10 cellular contexts compared by ENCODE assay signal in the genomic region with DNA sequence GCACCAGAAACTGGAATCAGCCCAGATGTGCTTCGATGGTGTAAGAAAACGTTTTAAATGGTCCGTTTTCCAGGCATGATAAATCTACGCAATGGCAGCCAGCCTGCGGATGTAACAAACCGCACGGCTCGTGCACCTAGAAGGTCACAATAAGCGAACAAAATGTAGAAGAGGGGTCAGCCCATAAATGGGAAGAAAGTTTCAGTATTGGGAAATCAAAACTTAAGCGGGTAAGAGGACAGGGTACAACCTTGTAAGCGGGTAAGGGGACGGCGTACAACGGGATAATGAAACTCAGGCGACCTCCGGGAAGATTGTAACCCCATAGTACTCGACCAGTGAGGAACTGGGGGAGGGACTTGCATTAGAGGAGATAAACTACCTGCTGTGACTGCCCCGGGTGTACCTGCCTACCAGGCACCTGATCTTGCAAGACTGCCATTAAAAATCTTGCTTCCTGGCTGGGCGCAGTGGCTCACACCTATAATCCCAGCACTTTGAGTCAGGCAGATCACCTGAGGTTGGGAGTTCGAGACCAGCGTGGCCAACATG.
DNase-seq lines count a peak whose midpoint lies in the region; ATAC-seq and TF ChIP-seq lines count a peak whose summit lies in the region.
"Had no signal": no experiment of that assay in that cellular context is flagged by ENCODE, and none has a peak within 500 bp of the region (broad histone marks: within the 10 kb centered on the region; RNA-seq: fewer than 3 reads in every experiment).

No MANE protein-coding gene starts in this region.

- H2BK20ac ChIP-seq in IMR-90 (ENCODE audit: low read depth, low read length), result no peak overlapping the region

- H4K20me1 ChIP-seq in IMR-90 (ENCODE audit: insufficient read depth, low read length), result peaks cover 99% of the 10 kb centered on the region

- no peak overlapping the region for H3K4me3 ChIP-seq in IMR-90 (ENCODE audit: insufficient read depth, low read depth, low read length)
- no peak overlapping the region for H3K4me3 ChIP-seq in adrenal gland
- no peak overlapping the region for H3K4me3 ChIP-seq in testis

- POLR2A ChIA-PET in CD4-positive, alpha-beta T cell (lab: Charles Lee), result interaction anchor here (0.5 kb wide), 1 partner anchor 9 kb away, joined by 3 read pairs; no protein-coding TSS in a partner anchor
- POLR2A ChIA-PET in IMR-90 (lab: Charles Lee; ENCODE audit: unreplicated experiment), result interaction anchor here (0.7 kb wide), 1 partner anchor 159 kb away, joined by 5 read pairs; no protein-coding TSS in a partner anchor

- no peaks in the 10 kb centered on the region for H3K27me3 ChIP-seq in CD4-positive, alpha-beta T cell (ENCODE audit: control insufficient read depth, insufficient read depth, low read length)
- H3K27me3 ChIP-seq in IMR-90 (ENCODE audit: control insufficient read depth, insufficient read depth, low read length) (no peaks in the 10 kb centered on the region), adrenal gland (no peaks in the 10 kb centered on the region), testis (no peaks in the 10 kb centered on the region)
- H3K27me3 ChIP-seq: spleen had no signal

- intact Hi-C loops in CD4-positive, alpha-beta T cell (cut with DNase I, micrococcal nuclease), result no loop called here
- intact Hi-C loops in IMR-90 (cut with micrococcal nuclease) (no loop called here), adrenal gland (cut with DNase I) (no loop called here), natural killer cell (cut with micrococcal nuclease) (loop anchor here (2.0 kb wide), 3 partner anchors 15 to 65 kb away; no protein-coding TSS in a partner anchor), testis (cut with DNase I; ENCODE audit: low total_unique reads) (no loop called here)

- H2AK5ac ChIP-seq in IMR-90 (ENCODE audit: low read depth, low read length), result no peak overlapping the region; the same call in 1 of the 2 replicates

- TF ChIP-seq RAD21 in IMR-90 (IDR thresholded peaks at IDR 0.05; ENCODE audit: low read length), result no peak

- CTCF ChIA-PET in CD4-positive, alpha-beta T cell (lab: Charles Lee), result interaction anchor here (1.4 kb wide), 3 partner anchors 15 to 60 kb away, joined by 3 to 5 read pairs (median 3); no protein-coding TSS in a partner anchor
- CTCF ChIA-PET in IMR-90 (lab: Yijun Ruan, JAX), result no interaction called here

- H2BK120ac ChIP-seq in IMR-90 (ENCODE audit: low read depth, low read length), result no peak overlapping the region

- peak overlapping the region; percentile 36 for H3K4me3 Mint-ChIP-seq in CD4-positive, alpha-beta T cell
- H3K4me3 Mint-ChIP-seq in natural killer cell, result peak overlapping the region; percentile 70

- H2AFZ ChIP-seq in IMR-90 (replicated peaks; ENCODE audit: low read length, poor library complexity), result no peak overlapping the region

- TF ChIP-seq POLR2A in IMR-90 (IDR thresholded peaks at IDR 0.05; ENCODE audit: low read depth, low read length) (no peak), adrenal gland (IDR thresholded peaks at IDR 0.05) (no peak), testis (IDR thresholded peaks at IDR 0.05) (no peak)

- no peak overlapping the region for H3K18ac ChIP-seq in IMR-90 (ENCODE audit: low read depth, low read length)

- peaks cover 1% of the 10 kb centered on the region for H3K36me3 ChIP-seq in IMR-90 (ENCODE audit: control insufficient read depth, insufficient read depth, low read length)
- no peaks in the 10 kb centered on the region for H3K36me3 ChIP-seq in adrenal gland (replicated peaks in 1 of 2)
- H3K36me3 ChIP-seq in testis (ENCODE audit: low read depth, missing control alignments), result no peaks in the 10 kb centered on the region

- H4K8ac ChIP-seq in IMR-90 (ENCODE audit: low read depth in 2 of 2, low read length in 2 of 2), result no peak overlapping the region

- H2AK9ac ChIP-seq in IMR-90 (replicated peaks; ENCODE audit: low read depth, low read length, poor library complexity), result no peak overlapping the region

- peak overlapping the region; percentile 68; the same call in 1 of the 2 replicates for H3K14ac ChIP-seq in IMR-90 (replicated peaks; ENCODE audit: low read depth, low read length)

- WGBS in IMR-90 (ENCODE audit: extremely low coverage in 2 of 2, insufficient read length in 1 of 2), 2 experiments, result 90% methylated on average over 11 of the region's 21 CpGs; no CpG with 5 or more reads in 1 of the 2 experiments
- 68 to 73% (median 70%) methylated on average over 18 to 21 of the region's 21 CpGs for WGBS in adrenal gland, 4 donors
- WGBS in testis, 2 donors, result 80 to 83% methylated on average over 21 of the region's 21 CpGs

- in situ Hi-C loops in IMR-90 (cut with MboI; ENCODE audit: low sequenced_read_pairs), result no loop called here

- no peak overlapping the region for H2BK15ac ChIP-seq in IMR-90 (ENCODE audit: low read depth, low read length)

- H3K4me1 Mint-ChIP-seq in CD4-positive, alpha-beta T cell (ENCODE audit: low read depth), result peaks cover 75% of the 10 kb centered on the region
- H3K4me1 Mint-ChIP-seq in natural killer cell, result peaks cover 69 to 78% of the 10 kb centered on the region in 2 donors

- no peak overlapping the region for H3K4me2 ChIP-seq in IMR-90 (ENCODE audit: low read depth, low read length)

- no TSS peak for BruUV-seq in IMR-90 (replicated peaks; lab: Mats Ljungman, UMichigan)

- peak overlapping the region; percentile 75; the same call in 1 of the 2 replicates for H3K23ac ChIP-seq in IMR-90 (ENCODE audit: low read depth, low read length)

- no peak overlapping the region for H3K27ac ChIP-seq in CD4-positive, alpha-beta T cell (ENCODE audit: low read depth, low read length)
- H3K27ac ChIP-seq in IMR-90 (ENCODE audit: insufficient read depth, low read length) (no peak overlapping the region), adrenal gland (peak overlapping the region in 4 of 5 donors; percentile 30 to 81 (median 68)), testis (no peak overlapping the region)

- no peak overlapping the region for H4K91ac ChIP-seq in IMR-90 (ENCODE audit: insufficient read depth, low read depth, low read length)

- H3K79me1 ChIP-seq in IMR-90 (ENCODE audit: low read depth in 1 of 2, low read length in 2 of 2), result peaks cover 7 to 87% of the 10 kb centered on the region in 2 experiments; a peak in 3 of 4 replicates

- no peak overlapping the region for H2BK5ac ChIP-seq in IMR-90 (ENCODE audit: low read depth, low read length, poor library complexity, severe bottlenecking)

- ATAC-seq in CD4-positive, alpha-beta T cell (ENCODE audit: poor library complexity), result no peak
- ATAC-seq in IMR-90 (ENCODE audit: low read depth), result no peak
- ATAC-seq in natural killer cell, result no peak
- ATAC-seq in HG02759 (IDR thresholded peaks at IDR 0.05; ENCODE audit: unreplicated experiment), result no peak
- no peak for ATAC-seq in omental fat pad (ENCODE audit: low FRiP score)

- H3K27me3 Mint-ChIP-seq in CD4-positive, alpha-beta T cell, result no peaks in the 10 kb centered on the region
- H3K27me3 Mint-ChIP-seq in natural killer cell (ENCODE audit: low read depth in 2 of 2), result no peaks in the 10 kb centered on the region

- H3K4me1 ChIP-seq in IMR-90 (ENCODE audit: control insufficient read depth, insufficient read depth, low read length) (peaks cover 12% of the 10 kb centered on the region), adrenal gland (replicated peaks in 1 of 2) (peaks cover 26 to 52% of the 10 kb centered on the region in 2 donors), testis (peaks cover 38% of the 10 kb centered on the region)

- H3K9me3 ChIP-seq in CD4-positive, alpha-beta T cell (ENCODE audit: control insufficient read depth, low read length), result no peaks in the 10 kb centered on the region
- H3K9me3 ChIP-seq in IMR-90 (ENCODE audit: control insufficient read depth, insufficient read depth, low read length) (no peaks in the 10 kb centered on the region), adrenal gland (replicated peaks in 1 of 3) (no peaks in the 10 kb centered on the region), testis (no peaks in the 10 kb centered on the region)
- H3K9me3 ChIP-seq: spleen had no signal

- dilution Hi-C loops in IMR-90 (cut with HindIII; ENCODE audit: low sequenced_read_pairs, unreplicated experiment), result no loop called here

- no peak for DNase-seq in CD4-positive, alpha-beta T cell
- DNase-seq in IMR-90 (no peak), adrenal gland (no peak), natural killer cell (no peak), HT-29 (ENCODE audit: low spot score) (no peak), omental fat pad (ENCODE audit: low spot score) (no peak), testis (no peak)
- DNase-seq: DMS153, spleen had no signal

- H3K4ac ChIP-seq in IMR-90 (ENCODE audit: low read depth, low read length), result no peak overlapping the region

- H3K27ac Mint-ChIP-seq in CD4-positive, alpha-beta T cell, result peak overlapping the region; percentile 45
- peak overlapping the region; percentile 76 to 86 for H3K27ac Mint-ChIP-seq in natural killer cell

- H3K56ac ChIP-seq in IMR-90 (ENCODE audit: extremely low read depth, insufficient read depth, low read length), result no peak overlapping the region

- H3K36me3 Mint-ChIP-seq in CD4-positive, alpha-beta T cell (ENCODE audit: low read depth), result peaks cover 63% of the 10 kb centered on the region
- H3K36me3 Mint-ChIP-seq in natural killer cell, result no peaks in the 10 kb centered on the region

- peaks cover 55% of the 10 kb centered on the region for H3K9me1 ChIP-seq in IMR-90 (ENCODE audit: insufficient read depth, low read length)

- no peak overlapping the region for H3K9ac ChIP-seq in IMR-90 (ENCODE audit: low read depth, low read length)

- no peaks in the 10 kb centered on the region for H3K9me3 Mint-ChIP-seq in CD4-positive, alpha-beta T cell
- no peaks in the 10 kb centered on the region for H3K9me3 Mint-ChIP-seq in natural killer cell

- H4K5ac ChIP-seq in IMR-90 (ENCODE audit: low read depth, low read length), result no peak overlapping the region

- no peak for TF ChIP-seq CTCF in CD4-positive, alpha-beta T cell (IDR thresholded peaks at IDR 0.05)
- TF ChIP-seq CTCF in IMR-90 (conservative IDR thresholded peaks at IDR 0.05; ENCODE audit: low read depth, low read length), result no peak
- TF ChIP-seq CTCF in adrenal gland (IDR thresholded peaks at IDR 0.05), result no peak
- TF ChIP-seq CTCF in natural killer cell (IDR thresholded peaks at IDR 0.05), result no peak
- TF ChIP-seq CTCF in omental fat pad (IDR thresholded peaks at IDR 0.05), result no peak
- TF ChIP-seq CTCF in testis (IDR thresholded peaks at IDR 0.05), result no peak

TF ChIP-seq in IMR-90, 13 proteins besides CTCF, POLR2A, EP300 and RAD21 (continues in another document):
- TF ChIP-seq MAFK (IDR thresholded peaks at IDR 0.05; ENCODE audit: low read depth, low read length) (no peak), BHLHE40 (IDR thresholded peaks at IDR 0.05; ENCODE audit: low read depth, low read length) (no peak)
- TF ChIP-seq, protein P1, sequence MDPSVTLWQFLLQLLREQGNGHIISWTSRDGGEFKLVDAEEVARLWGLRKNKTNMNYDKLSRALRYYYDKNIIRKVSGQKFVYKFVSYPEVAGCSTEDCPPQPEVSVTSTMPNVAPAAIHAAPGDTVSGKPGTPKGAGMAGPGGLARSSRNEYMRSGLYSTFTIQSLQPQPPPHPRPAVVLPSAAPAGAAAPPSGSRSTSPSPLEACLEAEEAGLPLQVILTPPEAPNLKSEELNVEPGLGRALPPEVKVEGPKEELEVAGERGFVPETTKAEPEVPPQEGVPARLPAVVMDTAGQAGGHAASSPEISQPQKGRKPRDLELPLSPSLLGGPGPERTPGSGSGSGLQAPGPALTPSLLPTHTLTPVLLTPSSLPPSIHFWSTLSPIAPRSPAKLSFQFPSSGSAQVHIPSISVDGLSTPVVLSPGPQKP (IDR thresholded peaks at IDR 0.05; ENCODE audit: borderline replicate concordance, low read depth, low read length), result no peak

Comparison
In these comparisons a context has a peak if more than half of its experiments do, and no peak if none do; other contexts are left out.
1. H3K27ac ChIP-seq: peak in adrenal gland (4 of 5); none in CD4-positive, alpha-beta T cell (single experiment), IMR-90 (single experiment) and testis (0 of 2).